ENCODE assay signal across 13 cellular contexts in the genomic region with DNA sequence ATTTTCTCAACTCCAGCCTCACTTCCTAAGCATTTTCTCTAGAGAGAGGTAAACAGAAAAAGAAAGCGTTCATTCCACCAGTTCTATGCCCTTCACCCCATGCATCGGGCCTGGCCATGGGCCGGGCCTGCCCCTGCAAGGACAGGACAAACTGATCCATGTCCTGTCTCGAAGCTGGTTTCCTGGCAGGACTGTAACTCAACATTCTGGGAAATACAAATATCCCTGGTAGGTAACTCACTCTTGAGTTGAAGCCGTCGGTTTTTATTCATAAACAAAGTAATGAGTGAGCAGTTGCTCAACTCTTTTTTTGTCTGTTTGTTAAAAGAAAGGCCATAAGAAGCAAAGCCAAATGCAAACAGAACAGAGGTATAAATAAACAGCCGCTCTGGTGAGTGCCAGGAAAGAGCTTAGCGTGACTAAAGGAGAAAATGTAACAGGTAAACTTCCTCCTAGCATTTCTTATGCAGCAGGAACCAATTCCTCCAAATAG.
DNase-seq lines count a peak whose midpoint lies in the region; FAIRE-seq and TF ChIP-seq lines count a peak whose summit lies in the region.
"Had no signal": no experiment of that assay in that cellular context is flagged by ENCODE, and none has a peak within 500 bp of the region (broad histone marks: within the 10 kb centered on the region; RNA-seq: fewer than 3 reads in every experiment).

No MANE protein-coding gene starts in this region.

- no peaks in the 10 kb centered on the region for H3K79me2 ChIP-seq in H1 (ENCODE audit: control insufficient read depth in 1 of 2, insufficient read depth in 2 of 2, low read length in 2 of 2)

- H3K4me2 ChIP-seq in H1 (ENCODE audit: insufficient read depth in 1 of 2, low read depth in 2 of 2, low read length in 2 of 2) = no peak overlapping the region

- no peak overlapping the region for H3K9ac ChIP-seq in H1 (replicated peaks in 1 of 4; ENCODE audit: extremely low read depth in 1 of 4, low read depth in 3 of 4, low read length in 3 of 4)
- H3K9ac ChIP-seq in mucosa of stomach (ENCODE audit: low read length) = peak overlapping the region; percentile 2

- H2AFZ ChIP-seq in H1 (ENCODE audit: low read length) = 0 out of 2 replicates have a peak overlapping the region, but pooled peaks have one; percentile 81

- H3K9me3 ChIP-seq in H1 (ENCODE audit: insufficient read depth in 2 of 2, low read depth in 1 of 2, low read length in 1 of 2) (no peaks in the 10 kb centered on the region), mucosa of stomach (ENCODE audit: control insufficient read depth, low read length) (no peaks in the 10 kb centered on the region), ovary (no peaks in the 10 kb centered on the region), WERI-Rb-1 (ENCODE audit: severe bottlenecking) (no peaks in the 10 kb centered on the region)

- H4K20me1 ChIP-seq in H1 (replicated peaks in 1 of 2; ENCODE audit: control insufficient read depth in 1 of 2, insufficient read depth in 2 of 2, low read length in 2 of 2) = no peaks in the 10 kb centered on the region

- H3K4me3 ChIP-seq in H1 (ENCODE audit: extremely low read depth in 1 of 4, insufficient read depth in 2 of 4, low read depth in 3 of 4, low read length in 4 of 4) = no peak overlapping the region
- H3K4me3 ChIP-seq in mucosa of stomach (ENCODE audit: low read length) = no peak overlapping the region
- no peak overlapping the region for H3K4me3 ChIP-seq in ovary
- no peak overlapping the region for H3K4me3 ChIP-seq in WERI-Rb-1 (ENCODE audit: low read depth, low read length)

- WGBS in H1 (ENCODE audit: extremely low coverage in 1 of 2, insufficient coverage in 1 of 2, insufficient read length in 1 of 2, insufficient replicate concordance in 2 of 2, low coverage in 1 of 2, low lambda C conversion rate in 2 of 2, missing lambda C conversion rate in 1 of 2), 2 experiments = 70% methylated on average over 8 of the region's 8 CpGs; no CpG with 5 or more reads in 1 of the 2 experiments
- 50 to 60% (median 55%) methylated on average over 8 of the region's 8 CpGs for WGBS in ovary, 3 donors

- no peaks in the 10 kb centered on the region; the same call in 1 of the 2 replicates for H3K79me1 ChIP-seq in H1 (ENCODE audit: low read depth, low read length)

- H4K91ac ChIP-seq in H1 (replicated peaks; ENCODE audit: insufficient read length, low read length) = no peak overlapping the region

- no peak overlapping the region for H3K18ac ChIP-seq in H1 (ENCODE audit: extremely low read depth, low read length)

- H2BK12ac ChIP-seq in H1 (ENCODE audit: low read depth, low read length) = no peak overlapping the region

- H2AK5ac ChIP-seq in H1 (ENCODE audit: low read depth, low read length) = no peak overlapping the region

- no peak overlapping the region for H2BK15ac ChIP-seq in H1 (ENCODE audit: low read length)

- no peak for TF ChIP-seq POLR2A in H1 (IDR thresholded peaks at IDR 0.05; ENCODE audit: control extremely low read depth in 1 of 2, low read depth in 2 of 2, low read length in 2 of 2)
- no peak for TF ChIP-seq POLR2A in ovary (IDR thresholded peaks at IDR 0.05)

- no peaks in the 10 kb centered on the region for H3K36me3 ChIP-seq in H1 (ENCODE audit: control insufficient read depth in 2 of 4, insufficient read depth in 4 of 4, low read length in 3 of 4)
- H3K36me3 ChIP-seq in mucosa of stomach (ENCODE audit: control insufficient read depth, insufficient read depth, low read length) = no peaks in the 10 kb centered on the region
- H3K36me3 ChIP-seq in ovary = no peaks in the 10 kb centered on the region
- no peaks in the 10 kb centered on the region for H3K36me3 ChIP-seq in WERI-Rb-1

- H3K27me3 ChIP-seq in H1 (replicated peaks in 1 of 4; ENCODE audit: control insufficient read depth in 3 of 4, extremely low read depth in 1 of 4, insufficient read depth in 3 of 4, low read length in 3 of 4) (no peaks in the 10 kb centered on the region; a peak in 1 of 7 replicates), mucosa of stomach (ENCODE audit: control insufficient read depth, insufficient read depth, low read length) (no peaks in the 10 kb centered on the region), ovary (no peaks in the 10 kb centered on the region), WERI-Rb-1 (ENCODE audit: insufficient read depth, low read depth, severe bottlenecking) (peaks cover 76% of the 10 kb centered on the region)

- no peak overlapping the region for H4K8ac ChIP-seq in H1 (ENCODE audit: extremely low read depth, insufficient read depth, low read length)

- H3K27ac ChIP-seq in H1 (ENCODE audit: low read depth, low read length) = no peak overlapping the region
- H3K27ac ChIP-seq in ovary = no peak overlapping the region
- no peak overlapping the region for H3K27ac ChIP-seq in WERI-Rb-1

- H3K4me1 ChIP-seq in H1 (replicated peaks in 1 of 4; ENCODE audit: control insufficient read depth in 3 of 4, insufficient read depth in 4 of 4, low read length in 3 of 4) (no peaks in the 10 kb centered on the region), mucosa of stomach (ENCODE audit: control insufficient read depth, insufficient read depth, low read length) (peaks cover 13% of the 10 kb centered on the region), ovary (ENCODE audit: insufficient read depth) (no peaks in the 10 kb centered on the region)

- no peak overlapping the region for H2BK20ac ChIP-seq in H1 (ENCODE audit: low read length)

- no peak overlapping the region for H2BK120ac ChIP-seq in H1 (replicated peaks; ENCODE audit: low read depth, low read length)

- no peak overlapping the region for H2BK5ac ChIP-seq in H1 (ENCODE audit: low read depth, low read length)

- no peak overlapping the region for H3K14ac ChIP-seq in H1 (ENCODE audit: insufficient read length)

- no peak overlapping the region for H3K4ac ChIP-seq in H1 (replicated peaks; ENCODE audit: insufficient read length, low read depth, low read length)

- no peak for TF ChIP-seq RAD21 in H1 (IDR thresholded peaks at IDR 0.05 in 1 of 2, conservative IDR thresholded peaks at IDR 0.05 in 1 of 2; ENCODE audit: low read depth in 2 of 2, low read length in 2 of 2)

- in situ Hi-C loops in G401 (cut with HindIII; ENCODE audit: low sequenced_read_pairs) = no loop called here

- no peak overlapping the region for H3K23ac ChIP-seq in H1 (ENCODE audit: insufficient read length)

- POLR2A ChIA-PET in H1 (lab: Charles Lee; ENCODE audit: partially characterized antibody) = no interaction called here

- no peak for TF ChIP-seq CTCF in H1 (IDR thresholded peaks at IDR 0.05; ENCODE audit: control extremely low read depth in 1 of 3, insufficient read depth in 1 of 3, low read depth in 1 of 3, low read length in 3 of 3)
- no peak for TF ChIP-seq CTCF in ovary (IDR thresholded peaks at IDR 0.05)
- no peak for TF ChIP-seq CTCF in WERI-Rb-1 (IDR thresholded peaks at IDR 0.05; ENCODE audit: low read depth, low read length)

- no peak for TF ChIP-seq EP300 in H1 (IDR thresholded peaks at IDR 0.05; ENCODE audit: borderline replicate concordance in 1 of 2, low read depth in 2 of 2, low read length in 2 of 2)
- TF ChIP-seq EP300 in ovary (IDR thresholded peaks at IDR 0.05) = no peak

- no peak for FAIRE-seq in H1 (lab: Jason Lieb, UNC)
- FAIRE-seq: TTC549 had no signal

- H3K56ac ChIP-seq in H1 (replicated peaks; ENCODE audit: insufficient read length, low read depth, low read length) = no peak overlapping the region

- CTCF ChIA-PET in H1 (lab: Charles Lee; ENCODE audit: partially characterized antibody) = no interaction called here

- DNase-seq in G401 (ENCODE audit: low spot score) (peak; percentile 8), NCI-H345 treated with DMSO at 0.1 percent for 48 hours (lab: John Stamatoyannopoulos, UW; ENCODE audit: unreplicated experiment) (peak; percentile 63), H1 (ENCODE audit: low read depth in 1 of 2, low spot score in 2 of 2) (no peak), ovary (no peak), CD1c-positive myeloid dendritic cell (ENCODE audit: extremely low spot score) (no peak), WERI-Rb-1 (no peak), hepatic stellate cell (ENCODE audit: low spot score) (no peak)
- DNase-seq: activated naive CD4-positive, alpha-beta T cell treated with anti-CD3 and anti-CD28 coated beads, Interleukin-2, amount 10 ng/mL, durations not matched to agents 7 days and 5 days; CD4-positive, CD25-positive, alpha-beta regulatory T cell; cerebellar nuclear complex; NCI-H2171 had no signal

- H3K23me2 ChIP-seq in H1 (ENCODE audit: low read depth, low read length) = peaks cover 7% of the 10 kb centered on the region

- no peak overlapping the region for H4K5ac ChIP-seq in H1 (ENCODE audit: insufficient read length, low read depth, low read length)

- intact Hi-C loops in ovary (cut with DNase I) = no loop called here

TF ChIP-seq in H1, 55 proteins besides CTCF, POLR2A, EP300 and RAD21 (continues in another document):
- no peak for TF ChIP-seq KDM4A (IDR thresholded peaks at IDR 0.05; ENCODE audit: low read depth, low read length, severe bottlenecking)
- TF ChIP-seq, protein P1, sequence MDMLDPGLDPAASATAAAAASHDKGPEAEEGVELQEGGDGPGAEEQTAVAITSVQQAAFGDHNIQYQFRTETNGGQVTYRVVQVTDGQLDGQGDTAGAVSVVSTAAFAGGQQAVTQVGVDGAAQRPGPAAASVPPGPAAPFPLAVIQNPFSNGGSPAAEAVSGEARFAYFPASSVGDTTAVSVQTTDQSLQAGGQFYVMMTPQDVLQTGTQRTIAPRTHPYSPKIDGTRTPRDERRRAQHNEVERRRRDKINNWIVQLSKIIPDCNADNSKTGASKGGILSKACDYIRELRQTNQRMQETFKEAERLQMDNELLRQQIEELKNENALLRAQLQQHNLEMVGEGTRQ (IDR thresholded peaks at IDR 0.05; ENCODE audit: low read length) = no peak
- no peak for TF ChIP-seq ASH2L (IDR thresholded peaks at IDR 0.05; ENCODE audit: low read length)
- TF ChIP-seq SIX5 (IDR thresholded peaks at IDR 0.05; ENCODE audit: low read depth, low read length) = no peak
- no peak for TF ChIP-seq NANOG (IDR thresholded peaks at IDR 0.05; ENCODE audit: insufficient read depth, low read depth, low read length, poor library complexity, severe bottlenecking)

Comparison
In these comparisons a context has a peak if more than half of its experiments do, and no peak if none do; other contexts are left out.
1. DNase-seq: peak in G401 (single experiment) and NCI-H345 treated with DMSO at 0.1 percent for 48 hours (single experiment); none in H1 (0 of 2), ovary (0 of 5), CD1c-positive myeloid dendritic cell (single experiment), WERI-Rb-1 (single experiment) and hepatic stellate cell (single experiment).